In the genomic region with DNA sequence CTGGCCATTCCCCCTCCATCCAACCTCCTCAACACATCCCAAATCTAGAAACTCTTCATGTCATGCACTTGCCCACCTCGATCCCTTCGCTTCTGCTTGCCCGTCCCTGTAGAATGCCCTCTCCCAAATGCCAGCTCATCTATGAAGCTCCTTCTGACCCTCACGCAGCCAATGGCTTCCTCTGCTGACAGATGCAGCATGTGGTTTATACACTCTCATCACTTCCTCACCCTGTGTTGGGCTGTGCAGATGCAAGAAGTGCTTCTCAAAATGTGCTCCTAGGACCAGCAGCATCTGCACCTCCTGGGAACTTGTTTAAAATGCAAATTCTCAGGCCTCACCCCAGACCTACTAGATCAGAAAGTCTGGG, we compare ENCODE assay signal across 1 cellular context.
TF ChIP-seq lines count a peak whose summit lies in the region.

No MANE protein-coding gene starts in this region.

TF ChIP-seq in HepG2, 621 proteins besides CTCF, POLR2A, EP300 and RAD21:
- TF ChIP-seq ZNF780A (CRISPR knock-in tag; IDR thresholded peaks at IDR 0.05) (no peak), ZNF235 (CRISPR knock-in tag; IDR thresholded peaks at IDR 0.05; ENCODE audit: borderline replicate concordance) (no peak), ELF1 (CRISPR knock-in tag; IDR thresholded peaks at IDR 0.05) (no peak), KAT2B (IDR thresholded peaks at IDR 0.05; ENCODE audit: borderline replicate concordance, low read depth, low read length) (no peak), ZFX (CRISPR knock-in tag; IDR thresholded peaks at IDR 0.05; ENCODE audit: low read depth) (no peak), PHF5A (CRISPR knock-in tag; IDR thresholded peaks at IDR 0.05; ENCODE audit: low read depth, unreplicated experiment) (no peak), HOXA7 (CRISPR knock-in tag; IDR thresholded peaks at IDR 0.05) (no peak), ZNF205 (CRISPR knock-in tag; IDR thresholded peaks at IDR 0.05) (no peak), FOXK1 (CRISPR knock-in tag; IDR thresholded peaks at IDR 0.05; ENCODE audit: borderline replicate concordance, low read depth) (no peak), TOPORS (CRISPR knock-in tag; IDR thresholded peaks at IDR 0.05) (no peak), ZNF230 (CRISPR knock-in tag; IDR thresholded peaks at IDR 0.05) (no peak), HES4 (CRISPR knock-in tag; IDR thresholded peaks at IDR 0.05; ENCODE audit: borderline replicate concordance) (no peak), NONO (IDR thresholded peaks at IDR 0.05) (no peak), NONO (CRISPR knock-in tag; conservative IDR thresholded peaks at IDR 0.05) (no peak), ZSCAN22 (CRISPR knock-in tag; IDR thresholded peaks at IDR 0.05) (no peak)
- TF ChIP-seq, protein P1, sequence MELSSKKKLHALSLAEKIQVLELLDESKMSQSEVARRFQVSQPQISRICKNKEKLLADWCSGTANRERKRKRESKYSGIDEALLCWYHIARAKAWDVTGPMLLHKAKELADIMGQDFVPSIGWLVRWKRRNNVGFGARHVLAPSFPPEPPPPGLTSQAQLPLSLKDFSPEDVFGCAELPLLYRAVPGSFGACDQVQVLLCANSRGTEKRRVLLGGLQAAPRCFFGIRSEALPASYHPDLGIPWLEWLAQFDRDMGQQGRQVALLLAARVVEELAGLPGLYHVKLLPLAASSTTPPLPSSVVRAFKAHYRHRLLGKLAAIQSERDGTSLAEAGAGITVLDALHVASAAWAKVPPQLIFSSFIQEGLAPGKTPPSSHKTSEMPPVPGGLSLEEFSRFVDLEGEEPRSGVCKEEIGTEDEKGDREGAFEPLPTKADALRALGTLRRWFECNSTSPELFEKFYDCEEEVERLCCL (CRISPR knock-in tag; IDR thresholded peaks at IDR 0.05; ENCODE audit: borderline replicate concordance) = no peak
- TF ChIP-seq, protein P2, sequence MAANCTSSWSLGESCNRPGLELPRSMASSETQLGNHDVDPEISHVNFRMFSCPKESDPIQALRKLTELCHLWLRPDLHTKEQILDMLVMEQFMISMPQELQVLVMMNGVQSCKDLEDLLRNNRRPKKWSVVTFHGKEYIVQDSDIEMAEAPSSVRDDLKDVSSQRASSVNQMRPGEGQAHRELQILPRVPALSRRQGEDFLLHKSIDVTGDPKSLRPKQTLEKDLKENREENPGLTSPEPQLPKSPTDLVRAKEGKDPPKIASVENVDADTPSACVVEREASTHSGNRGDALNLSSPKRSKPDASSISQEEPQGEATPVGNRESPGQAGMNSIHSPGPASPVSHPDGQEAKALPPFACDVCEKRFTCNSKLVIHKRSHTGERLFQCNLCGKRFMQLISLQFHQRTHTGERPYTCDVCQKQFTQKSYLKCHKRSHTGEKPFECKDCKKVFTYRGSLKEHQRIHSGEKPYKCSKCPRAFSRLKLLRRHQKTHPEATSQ (CRISPR knock-in tag; IDR thresholded peaks at IDR 0.05; ENCODE audit: borderline replicate concordance) = no peak
- TF ChIP-seq, protein P3, sequence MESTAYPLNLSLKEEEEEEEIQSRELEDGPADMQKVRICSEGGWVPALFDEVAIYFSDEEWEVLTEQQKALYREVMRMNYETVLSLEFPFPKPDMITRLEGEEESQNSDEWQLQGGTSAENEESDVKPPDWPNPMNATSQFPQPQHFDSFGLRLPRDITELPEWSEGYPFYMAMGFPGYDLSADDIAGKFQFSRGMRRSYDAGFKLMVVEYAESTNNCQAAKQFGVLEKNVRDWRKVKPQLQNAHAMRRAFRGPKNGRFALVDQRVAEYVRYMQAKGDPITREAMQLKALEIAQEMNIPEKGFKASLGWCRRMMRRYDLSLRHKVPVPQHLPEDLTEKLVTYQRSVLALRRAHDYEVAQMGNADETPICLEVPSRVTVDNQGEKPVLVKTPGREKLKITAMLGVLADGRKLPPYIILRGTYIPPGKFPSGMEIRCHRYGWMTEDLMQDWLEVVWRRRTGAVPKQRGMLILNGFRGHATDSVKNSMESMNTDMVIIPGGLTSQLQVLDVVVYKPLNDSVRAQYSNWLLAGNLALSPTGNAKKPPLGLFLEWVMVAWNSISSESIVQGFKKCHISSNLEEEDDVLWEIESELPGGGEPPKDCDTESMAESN (CRISPR knock-in tag; conservative IDR thresholded peaks at IDR 0.05) = no peak
- TF ChIP-seq, protein P4, sequence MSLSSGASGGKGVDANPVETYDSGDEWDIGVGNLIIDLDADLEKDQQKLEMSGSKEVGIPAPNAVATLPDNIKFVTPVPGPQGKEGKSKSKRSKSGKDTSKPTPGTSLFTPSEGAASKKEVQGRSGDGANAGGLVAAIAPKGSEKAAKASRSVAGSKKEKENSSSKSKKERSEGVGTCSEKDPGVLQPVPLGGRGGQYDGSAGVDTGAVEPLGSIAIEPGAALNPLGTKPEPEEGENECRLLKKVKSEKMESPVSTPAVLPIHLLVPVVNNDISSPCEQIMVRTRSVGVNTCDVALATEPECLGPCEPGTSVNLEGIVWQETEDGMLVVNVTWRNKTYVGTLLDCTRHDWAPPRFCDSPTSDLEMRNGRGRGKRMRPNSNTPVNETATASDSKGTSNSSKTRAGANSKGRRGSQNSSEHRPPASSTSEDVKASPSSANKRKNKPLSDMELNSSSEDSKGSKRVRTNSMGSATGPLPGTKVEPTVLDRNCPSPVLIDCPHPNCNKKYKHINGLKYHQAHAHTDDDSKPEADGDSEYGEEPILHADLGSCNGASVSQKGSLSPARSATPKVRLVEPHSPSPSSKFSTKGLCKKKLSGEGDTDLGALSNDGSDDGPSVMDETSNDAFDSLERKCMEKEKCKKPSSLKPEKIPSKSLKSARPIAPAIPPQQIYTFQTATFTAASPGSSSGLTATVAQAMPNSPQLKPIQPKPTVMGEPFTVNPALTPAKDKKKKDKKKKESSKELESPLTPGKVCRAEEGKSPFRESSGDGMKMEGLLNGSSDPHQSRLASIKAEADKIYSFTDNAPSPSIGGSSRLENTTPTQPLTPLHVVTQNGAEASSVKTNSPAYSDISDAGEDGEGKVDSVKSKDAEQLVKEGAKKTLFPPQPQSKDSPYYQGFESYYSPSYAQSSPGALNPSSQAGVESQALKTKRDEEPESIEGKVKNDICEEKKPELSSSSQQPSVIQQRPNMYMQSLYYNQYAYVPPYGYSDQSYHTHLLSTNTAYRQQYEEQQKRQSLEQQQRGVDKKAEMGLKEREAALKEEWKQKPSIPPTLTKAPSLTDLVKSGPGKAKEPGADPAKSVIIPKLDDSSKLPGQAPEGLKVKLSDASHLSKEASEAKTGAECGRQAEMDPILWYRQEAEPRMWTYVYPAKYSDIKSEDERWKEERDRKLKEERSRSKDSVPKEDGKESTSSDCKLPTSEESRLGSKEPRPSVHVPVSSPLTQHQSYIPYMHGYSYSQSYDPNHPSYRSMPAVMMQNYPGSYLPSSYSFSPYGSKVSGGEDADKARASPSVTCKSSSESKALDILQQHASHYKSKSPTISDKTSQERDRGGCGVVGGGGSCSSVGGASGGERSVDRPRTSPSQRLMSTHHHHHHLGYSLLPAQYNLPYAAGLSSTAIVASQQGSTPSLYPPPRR (CRISPR knock-in tag; IDR thresholded peaks at IDR 0.05; ENCODE audit: borderline replicate concordance) = no peak
